Comparison of ENCODE assay signal across 21 cellular contexts in genomic region chr1:61607448-61607847, GRCh38.
DNase-seq lines count a peak whose midpoint lies in the region; ATAC-seq and TF ChIP-seq lines count a peak whose summit lies in the region.
"Had no signal": no experiment of that assay in that cellular context is flagged by ENCODE, and none has a peak within 500 bp of the region (broad histone marks: within the 10 kb centered on the region; RNA-seq: fewer than 3 reads in every experiment).

No MANE protein-coding gene starts in this region.

- H3K27ac ChIP-seq in esophagus muscularis mucosa (replicated peaks in 1 of 4): peak overlapping the region; percentile 3 to 73 (median 70)
- peak overlapping the region; percentile 38 for H3K27ac ChIP-seq in psoas muscle
- H3K27ac ChIP-seq in upper lobe of left lung: peak overlapping the region; percentile 2 to 68 (median 46)
- H3K27ac ChIP-seq: pancreas, spleen had no signal

- H3K36me3 ChIP-seq in esophagus muscularis mucosa: no peaks in the 10 kb centered on the region
- no peaks in the 10 kb centered on the region for H3K36me3 ChIP-seq in psoas muscle (ENCODE audit: insufficient read depth in 1 of 2, low read depth in 1 of 2)
- no peaks in the 10 kb centered on the region for H3K36me3 ChIP-seq in upper lobe of left lung
- H3K36me3 ChIP-seq: colonic mucosa, pancreas, spleen had no signal

- H3K9me3 ChIP-seq in esophagus muscularis mucosa (no peaks in the 10 kb centered on the region), psoas muscle (no peaks in the 10 kb centered on the region), upper lobe of left lung (no peaks in the 10 kb centered on the region)
- H3K9me3 ChIP-seq: Caco-2, colonic mucosa, pancreas, spleen, testis had no signal

- H3K4me3 ChIP-seq in esophagus muscularis mucosa: no peak overlapping the region
- H3K4me3 ChIP-seq in psoas muscle: no peak overlapping the region
- no peak overlapping the region for H3K4me3 ChIP-seq in upper lobe of left lung
- H3K4me3 ChIP-seq in lower leg skin (ENCODE audit: low read depth, poor library complexity, severe bottlenecking): no peak overlapping the region
- H3K4me3 ChIP-seq: colonic mucosa, K562, pancreas, spleen, testis had no signal

- no peaks in the 10 kb centered on the region for H3K27me3 ChIP-seq in esophagus muscularis mucosa
- peaks cover 0 to 3% (median 0%) of the 10 kb centered on the region in 3 donors for H3K27me3 ChIP-seq in psoas muscle (ENCODE audit: insufficient read depth in 3 of 3, low read length in 2 of 3)
- H3K27me3 ChIP-seq in upper lobe of left lung: no peaks in the 10 kb centered on the region
- H3K27me3 ChIP-seq: colonic mucosa, pancreas, spleen, testis had no signal

- TF ChIP-seq POLR2A in esophagus muscularis mucosa (IDR thresholded peaks at IDR 0.05; ENCODE audit: low read depth) (no peak), upper lobe of left lung (IDR thresholded peaks at IDR 0.05) (no peak), lower leg skin (IDR thresholded peaks at IDR 0.05) (no peak)

- intact Hi-C loops in esophagus muscularis mucosa (cut with DNase I) (no loop called here), psoas muscle (cut with DNase I) (no loop called here), lower leg skin (cut with DNase I; ENCODE audit: low total_unique reads) (no loop called here)

- H3K4me1 ChIP-seq in esophagus muscularis mucosa (no peaks in the 10 kb centered on the region), psoas muscle (no peaks in the 10 kb centered on the region), upper lobe of left lung (peaks cover 0 to 5% (median 2%) of the 10 kb centered on the region in 4 donors)
- H3K4me1 ChIP-seq: Caco-2, colonic mucosa, pancreas, testis had no signal

- TF ChIP-seq CTCF in esophagus muscularis mucosa (IDR thresholded peaks at IDR 0.05) (no peak), psoas muscle (IDR thresholded peaks at IDR 0.05) (no peak), upper lobe of left lung (IDR thresholded peaks at IDR 0.05) (no peak), lower leg skin (IDR thresholded peaks at IDR 0.05) (no peak)

- TF ChIP-seq EP300 in esophagus muscularis mucosa (IDR thresholded peaks at IDR 0.05): no peak
- no peak for TF ChIP-seq EP300 in upper lobe of left lung (IDR thresholded peaks at IDR 0.05)

- ATAC-seq in SK-N-SH treated with all-trans-retinoic acid at 6 μM for 48 hours (no peak), psoas muscle (no peak), upper lobe of left lung (ENCODE audit: low FRiP score in 2 of 2) (no peak), HG02642 (IDR thresholded peaks at IDR 0.05; ENCODE audit: poor library complexity, unreplicated experiment) (no peak)
- ATAC-seq: activated CD4-positive, alpha-beta T cell treated with anti-CD3 and anti-CD28 coated beads for 36 hours; activated CD8-positive, alpha-beta memory T cell treated with anti-CD3 and anti-CD28 coated beads, Interleukin-2, amount 10 ng/mL, durations not matched to agents 7 days and 5 days; K562; left lobe of liver had no signal

- DNase-seq in esophagus muscularis mucosa (ENCODE audit: extremely low spot score) (no peak), psoas muscle (no peak), upper lobe of left lung (no peak), lower leg skin (ENCODE audit: low spot score in 2 of 2) (no peak)
- DNase-seq in stimulated activated naive CD4-positive, alpha-beta T cell (lab: John Stamatoyannopoulos, UW): no peak
- no peak for DNase-seq in stimulated activated CD4-positive, alpha-beta T cell treated with anti-CD3 and anti-CD28 coated beads, Interleukin-2, amount 100 ng/mL, for 24 hours
- DNase-seq: activated CD4-positive, alpha-beta T cell treated with anti-CD3 and anti-CD28 coated beads for 36 hours; activated CD8-positive, alpha-beta memory T cell treated with anti-CD3 and anti-CD28 coated beads, Interleukin-2, amount 10 ng/mL, durations not matched to agents 7 days and 5 days; Caco-2; colonic mucosa; naive B cell; NCI-H2081 treated with DMSO at 0.1 percent for 48 hours; NK-92 treated with Interleukin-12 subunit alpha and Interleukin-12 subunit beta, amount 100 ng/mL, for 24 hours; pancreas; spleen; stimulated activated CD8-positive, alpha-beta memory T cell treated with anti-CD3 and anti-CD28 coated beads, Interleukin-4, amount 100 ng/mL, for 48 hours; testis had no signal

- 82% methylated on average over 7 of the region's 7 CpGs for whole genome bisulfite sequencing in esophagus muscularis mucosa
- WGBS in psoas muscle, 3 donors: 58 to 77% (median 64%) methylated on average over 7 of the region's 7 CpGs
- WGBS in upper lobe of left lung, 2 donors: 88 to 90% methylated on average over 7 of the region's 7 CpGs
- WGBS in lower leg skin, 2 donors: 58 to 66% methylated on average over 7 of the region's 7 CpGs

TF ChIP-seq in SK-N-SH treated with all-trans-retinoic acid at 6 μM for 48 hours, 23 proteins besides CTCF, POLR2A, EP300 and RAD21:
- TF ChIP-seq OSR1 (CRISPR knock-in tag; IDR thresholded peaks at IDR 0.05) (no peak), RARB (CRISPR knock-in tag; IDR thresholded peaks at IDR 0.05) (no peak), TSHZ2 (CRISPR knock-in tag; IDR thresholded peaks at IDR 0.05) (no peak), ISL1 (CRISPR knock-in tag; IDR thresholded peaks at IDR 0.05) (no peak), ZC3H10 (CRISPR knock-in tag; IDR thresholded peaks at IDR 0.05) (no peak), CSDC2 (CRISPR knock-in tag; IDR thresholded peaks at IDR 0.05) (no peak), TOX (CRISPR knock-in tag; IDR thresholded peaks at IDR 0.05; ENCODE audit: borderline replicate concordance) (no peak), BACH2 (CRISPR knock-in tag; IDR thresholded peaks at IDR 0.05; ENCODE audit: borderline replicate concordance) (no peak), TCF4 (CRISPR knock-in tag; IDR thresholded peaks at IDR 0.05; ENCODE audit: borderline replicate concordance) (peak; percentile 68)
TF ChIP-seq in SK-N-SH treated with all-trans-retinoic acid at 6 μM for 48 hours: peak in this region for 1.
